In genomic region chr9:38707885-38708640, GRCh38 we compare ENCODE assay signal across 12 cellular contexts. TPM values are rescaled to one million over a fixed set of nuclear protein-coding genes. Genes with fewer than 3 reads are reported as not detected.
A peak's percentile ranks its signal among the peaks of the same experiment; 100 is the strongest.
DNase-seq lines count a peak whose midpoint lies in the region; ATAC-seq and TF ChIP-seq lines count a peak whose summit lies in the region.
"Had no signal": no experiment of that assay in that cellular context is flagged by ENCODE, and none has a peak within 500 bp of the region (broad histone marks: within the 10 kb centered on the region; RNA-seq: fewer than 3 reads in every experiment).

No MANE protein-coding gene starts in this region.

- H3K27ac ChIP-seq in VCaP: peak overlapping the region; percentile 58

- intact Hi-C loops in activated naive CD4-positive, alpha-beta T cell treated with anti-CD3 and anti-CD28 coated beads for 36 hours (cut with micrococcal nuclease): loop anchor here (5.0 kb wide), 1 partner anchor 86 kb away; the partner anchor contains the start of gene ANKRD18A

- no peak for DNase-seq in nephron progenitor cell
- DNase-seq in NCI-H187 treated with DMSO at 0.1 percent for 48 hours (lab: John Stamatoyannopoulos, UW): no peak
- no peak for DNase-seq in activated naive CD4-positive, alpha-beta T cell treated with anti-CD3 and anti-CD28 coated beads for 36 hours
- no peak for DNase-seq in T-helper 9 cell
- DNase-seq: activated naive CD8-positive, alpha-beta T cell treated with anti-CD3 and anti-CD28 coated beads, Interleukin-2, amount 10 ng/mL, durations not matched to agents 7 days and 5 days; foreskin melanocyte; T-helper 17 cell had no signal

- no peaks in the 10 kb centered on the region for H3K36me3 Mint-ChIP-seq in nephron progenitor cell (ENCODE audit: low read depth)
- H3K36me3 Mint-ChIP-seq in activated naive CD4-positive, alpha-beta T cell treated with anti-CD3 and anti-CD28 coated beads for 36 hours (ENCODE audit: low read depth): no peaks in the 10 kb centered on the region
- H3K36me3 Mint-ChIP-seq: activated naive CD8-positive, alpha-beta T cell treated with anti-CD3 and anti-CD28 coated beads, Interleukin-2, amount 10 ng/mL, durations not matched to agents 7 days and 5 days had no signal

- ATAC-seq in HG03103 (IDR thresholded peaks at IDR 0.05; ENCODE audit: low read depth, unreplicated experiment) (peak; percentile 72), GM21737 (IDR thresholded peaks at IDR 0.05; ENCODE audit: unreplicated experiment) (no peak)
- ATAC-seq: T-helper 17 cell had no signal

- CTCF ChIA-PET in activated naive CD4-positive, alpha-beta T cell treated with anti-CD3 and anti-CD28 coated beads for 36 hours (lab: Charles Lee): interaction anchor here (1.4 kb wide), 1 partner anchor 88 kb away, joined by 4 read pairs; the partner anchor contains the start of gene ANKRD18A

- no peak overlapping the region for H3K27ac Mint-ChIP-seq in nephron progenitor cell
- H3K27ac Mint-ChIP-seq in activated naive CD4-positive, alpha-beta T cell treated with anti-CD3 and anti-CD28 coated beads for 36 hours: no peak overlapping the region
- H3K27ac Mint-ChIP-seq: activated naive CD8-positive, alpha-beta T cell treated with anti-CD3 and anti-CD28 coated beads, Interleukin-2, amount 10 ng/mL, durations not matched to agents 7 days and 5 days; T-helper 17 cell had no signal

- peaks cover 28% of the 10 kb centered on the region for H3K27me3 Mint-ChIP-seq in nephron progenitor cell (ENCODE audit: low read depth, poor library complexity)
- H3K27me3 Mint-ChIP-seq in activated naive CD4-positive, alpha-beta T cell treated with anti-CD3 and anti-CD28 coated beads for 36 hours (ENCODE audit: low read depth): peaks cover 25% of the 10 kb centered on the region

- H3K9me3 Mint-ChIP-seq in nephron progenitor cell: peaks cover 8% of the 10 kb centered on the region
- no peaks in the 10 kb centered on the region for H3K9me3 Mint-ChIP-seq in activated naive CD4-positive, alpha-beta T cell treated with anti-CD3 and anti-CD28 coated beads for 36 hours
- H3K9me3 Mint-ChIP-seq: activated naive CD8-positive, alpha-beta T cell treated with anti-CD3 and anti-CD28 coated beads, Interleukin-2, amount 10 ng/mL, durations not matched to agents 7 days and 5 days had no signal

- H3K4me3 Mint-ChIP-seq in nephron progenitor cell: no peak overlapping the region
- no peak overlapping the region for H3K4me3 Mint-ChIP-seq in activated naive CD4-positive, alpha-beta T cell treated with anti-CD3 and anti-CD28 coated beads for 36 hours
- H3K4me3 Mint-ChIP-seq: activated naive CD8-positive, alpha-beta T cell treated with anti-CD3 and anti-CD28 coated beads, Interleukin-2, amount 10 ng/mL, durations not matched to agents 7 days and 5 days; T-helper 17 cell had no signal

- peak; percentile 71 for TF ChIP-seq CTCF in GM12873 (IDR thresholded peaks at IDR 0.05; ENCODE audit: insufficient read depth, low read depth, low read length, missing control alignments)
- TF ChIP-seq CTCF in VCaP (conservative IDR thresholded peaks at IDR 0.05): peak; percentile 27
- TF ChIP-seq CTCF in nephron progenitor cell (IDR thresholded peaks at IDR 0.05): peak; percentile 35

- H3K4me1 Mint-ChIP-seq in nephron progenitor cell: peaks cover 12% of the 10 kb centered on the region
- no peaks in the 10 kb centered on the region for H3K4me1 Mint-ChIP-seq in activated naive CD4-positive, alpha-beta T cell treated with anti-CD3 and anti-CD28 coated beads for 36 hours (ENCODE audit: low read depth)
- H3K4me1 Mint-ChIP-seq: activated naive CD8-positive, alpha-beta T cell treated with anti-CD3 and anti-CD28 coated beads, Interleukin-2, amount 10 ng/mL, durations not matched to agents 7 days and 5 days; T-helper 17 cell had no signal

RNA-seq across cellular contexts. Expression of gene FAM240B, which starts 11.9 kb away (rescaled TPM):
- not detected for total RNA-seq in activated naive CD4-positive, alpha-beta T cell treated with anti-CD3 and anti-CD28 coated beads for 36 hours
- total RNA-seq: activated naive CD8-positive, alpha-beta T cell treated with anti-CD3 and anti-CD28 coated beads, Interleukin-2, amount 10 ng/mL, durations not matched to agents 7 days and 5 days; osteoblast; T-helper 17 cell had no signal
